Comparison of ENCODE assay signal across 11 cellular contexts in genomic region chr10:109892885-109893284, GRCh38. TPM values are rescaled to one million over a fixed set of nuclear protein-coding genes. Genes with fewer than 3 reads are reported as not detected.
DNase-seq lines count a peak whose midpoint lies in the region; ATAC-seq and TF ChIP-seq lines count a peak whose summit lies in the region.
"Had no signal": no experiment of that assay in that cellular context is flagged by ENCODE, and none has a peak within 500 bp of the region (broad histone marks: within the 10 kb centered on the region; RNA-seq: fewer than 3 reads in every experiment).

No MANE protein-coding gene starts in this region.

- peak; percentile 58 for DNase-seq in EH (ENCODE audit: low read depth)
- DNase-seq in OCI-M1 (lab: John Stamatoyannopoulos, UW): peak; percentile 85
- no peak for DNase-seq in endothelial cell (ENCODE audit: low spot score)
- no peak for DNase-seq in osteocyte (ENCODE audit: extremely low spot score, unreplicated experiment)
- no peak for DNase-seq in effector memory CD8-positive, alpha-beta T cell
- no peak for DNase-seq in NCI-H345 treated with DMSO at 0.1 percent for 48 hours (lab: John Stamatoyannopoulos, UW; ENCODE audit: unreplicated experiment)
- DNase-seq: DMS53, NCI-H1930 had no signal

- H3K4me3 Mint-ChIP-seq in endothelial cell (ENCODE audit: unreplicated experiment) (peak overlapping the region; percentile 44), osteocyte (ENCODE audit: unreplicated experiment) (no peak overlapping the region)
- H3K4me3 Mint-ChIP-seq in effector memory CD8-positive, alpha-beta T cell: no peak overlapping the region
- H3K4me3 Mint-ChIP-seq: activated naive CD8-positive, alpha-beta T cell had no signal

- TF ChIP-seq CTCF in endothelial cell (IDR thresholded peaks at IDR 0.05; ENCODE audit: unreplicated experiment) (no peak), osteocyte (IDR thresholded peaks at IDR 0.05) (no peak)

- no peak for ATAC-seq in HG03039 (IDR thresholded peaks at IDR 0.05; ENCODE audit: unreplicated experiment)
- ATAC-seq in effector memory CD8-positive, alpha-beta T cell (replicated peaks): no peak
- ATAC-seq in HG02840 (IDR thresholded peaks at IDR 0.05; ENCODE audit: low FRiP score, unreplicated experiment): no peak

- H3K4me1 Mint-ChIP-seq in endothelial cell (ENCODE audit: unreplicated experiment): peaks cover 52% of the 10 kb centered on the region
- peaks cover 38% of the 10 kb centered on the region for H3K4me1 Mint-ChIP-seq in osteocyte (ENCODE audit: unreplicated experiment)
- H3K4me1 Mint-ChIP-seq in effector memory CD8-positive, alpha-beta T cell (ENCODE audit: low read depth in 2 of 2): peaks cover 30 to 37% of the 10 kb centered on the region in 2 donors

- H3K36me3 Mint-ChIP-seq in endothelial cell (ENCODE audit: low read depth, unreplicated experiment) (peaks cover 64% of the 10 kb centered on the region), osteocyte (ENCODE audit: unreplicated experiment) (peaks cover 24% of the 10 kb centered on the region)
- H3K36me3 Mint-ChIP-seq in effector memory CD8-positive, alpha-beta T cell (ENCODE audit: insufficient read depth): peaks cover 19% of the 10 kb centered on the region

- H3K27ac Mint-ChIP-seq in endothelial cell (ENCODE audit: unreplicated experiment) (peak overlapping the region; percentile 98), osteocyte (ENCODE audit: unreplicated experiment) (peak overlapping the region; percentile 43)
- H3K27ac Mint-ChIP-seq in effector memory CD8-positive, alpha-beta T cell: peak overlapping the region in 1 of 2 donors; percentile 64
- H3K27ac Mint-ChIP-seq: activated naive CD8-positive, alpha-beta T cell had no signal

- H3K27me3 Mint-ChIP-seq in endothelial cell (ENCODE audit: unreplicated experiment): peaks cover 11% of the 10 kb centered on the region
- H3K27me3 Mint-ChIP-seq in osteocyte (ENCODE audit: unreplicated experiment): no peaks in the 10 kb centered on the region
- no peaks in the 10 kb centered on the region for H3K27me3 Mint-ChIP-seq in effector memory CD8-positive, alpha-beta T cell
- H3K27me3 Mint-ChIP-seq: activated naive CD8-positive, alpha-beta T cell had no signal

- H3K9me3 Mint-ChIP-seq in endothelial cell (ENCODE audit: unreplicated experiment) (no peaks in the 10 kb centered on the region), osteocyte (ENCODE audit: unreplicated experiment) (no peaks in the 10 kb centered on the region)
- H3K9me3 Mint-ChIP-seq in effector memory CD8-positive, alpha-beta T cell: no peaks in the 10 kb centered on the region

RNA-seq across cellular contexts. Expression of gene XPNPEP1, which starts 30.4 kb away (rescaled TPM):
- 202 TPM for total RNA-seq in endothelial cell (ENCODE audit: unreplicated experiment)
- total RNA-seq in osteocyte: 74.5 and 86.5 TPM in 2 replicates

Comparison
In these comparisons a context has a peak if more than half of its experiments do, and no peak if none do; other contexts are left out.
1. DNase-seq: peak in EH (single experiment) and OCI-M1 (single experiment); none in endothelial cell (single experiment), osteocyte (single experiment), effector memory CD8-positive, alpha-beta T cell (0 of 3) and NCI-H345 treated with DMSO at 0.1 percent for 48 hours (single experiment).